In the genomic region with DNA sequence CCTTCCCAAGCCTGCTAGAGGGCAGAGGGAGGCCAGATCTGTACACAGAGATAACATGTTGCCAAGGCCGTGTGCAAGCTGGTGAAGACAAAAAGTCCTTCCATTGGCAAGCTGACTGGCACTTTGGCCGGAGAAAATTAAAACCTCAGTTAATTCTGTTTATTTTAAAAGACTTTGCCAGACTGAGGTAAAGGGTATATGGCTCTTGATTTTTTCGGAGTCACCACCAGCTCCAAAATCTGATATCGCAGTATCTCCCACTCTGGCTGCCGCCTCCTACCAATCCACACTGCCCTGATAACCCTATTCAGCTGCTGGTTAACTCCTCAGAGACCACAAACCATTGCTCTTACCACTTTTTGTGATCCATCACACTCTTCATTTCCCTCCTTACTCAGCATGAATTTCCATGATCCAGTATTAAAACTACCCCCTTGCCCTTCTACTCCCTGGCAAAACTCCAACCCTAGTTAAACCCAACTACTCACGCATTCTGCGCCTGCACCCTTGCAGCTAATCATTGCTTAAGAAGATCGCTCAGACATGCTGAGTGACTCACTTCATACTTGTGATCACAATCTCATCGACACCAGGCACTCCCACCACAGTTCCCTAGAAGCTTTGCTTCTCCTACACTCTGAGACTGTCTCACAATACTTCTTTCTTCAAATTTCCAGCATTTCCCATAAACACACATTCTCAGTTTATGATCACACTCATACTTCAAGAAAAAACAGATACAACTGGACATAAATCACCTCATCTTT, we compare ENCODE assay signal across 8 cellular contexts. TPM values are rescaled to one million over a fixed set of nuclear protein-coding genes. Genes with fewer than 3 reads are reported as not detected.
DNase-seq lines count a peak whose midpoint lies in the region; ATAC-seq, FAIRE-seq and TF ChIP-seq lines count a peak whose summit lies in the region.

No MANE protein-coding gene starts in this region.

- H4K20me1 ChIP-seq in HCT116 (ENCODE audit: insufficient read depth) (no peaks in the 10 kb centered on the region), keratinocyte (ENCODE audit: control insufficient read depth, extremely low read depth, insufficient read depth, low read length) (no peaks in the 10 kb centered on the region)

- CTCF ChIA-PET in HCT116 (lab: Charles Lee), result interaction anchor here (1.1 to 2.3 kb wide), 6 partner anchors 11 to 84 kb away, joined by 3 to 18 read pairs (median 6); partner anchors contain the start of gene PIK3C2B

- H3K9me3 Mint-ChIP-seq in brain, result no peaks in the 10 kb centered on the region

- peak overlapping the region; percentile 29 to 48 for H3K4me3 ChIP-seq in HCT116 (replicated peaks in 1 of 2; ENCODE audit: low read depth in 1 of 2, low read length in 2 of 2)
- peak overlapping the region; percentile 4 to 70 (median 63) for H3K4me3 ChIP-seq in keratinocyte (ENCODE audit: control insufficient read depth in 2 of 3, extremely low read depth in 1 of 3, insufficient read depth in 2 of 3, low read depth in 1 of 3, low read length in 3 of 3)

- H3K9me1 ChIP-seq in keratinocyte (ENCODE audit: control insufficient read depth, extremely low read depth, insufficient read depth, low read length), result no peaks in the 10 kb centered on the region

- intact Hi-C loops in HCT116 (cut with micrococcal nuclease), result no loop called here

- no peaks in the 10 kb centered on the region for H3K36me3 ChIP-seq in HCT116 (ENCODE audit: control insufficient read depth in 1 of 2, insufficient read depth in 2 of 2, low read length in 2 of 2)
- no peaks in the 10 kb centered on the region for H3K36me3 ChIP-seq in keratinocyte (ENCODE audit: control insufficient read depth in 2 of 2, extremely low read depth in 1 of 2, insufficient read depth in 2 of 2, low read length in 2 of 2)

- TSS peak; percentile 83 for BruUV-seq in HCT116 (replicated peaks; lab: Mats Ljungman, UMichigan)

- H3K9me3 ChIP-seq in HCT116 (ENCODE audit: control insufficient read depth in 1 of 2, insufficient read depth in 1 of 2, low read depth in 1 of 2, low read length in 2 of 2) (no peaks in the 10 kb centered on the region), keratinocyte (ENCODE audit: control insufficient read depth, low read depth, low read length) (no peaks in the 10 kb centered on the region)

- H2AFZ ChIP-seq in HCT116 (ENCODE audit: low read depth, low read length, poor library complexity, severe bottlenecking) (peak overlapping the region; percentile 40), keratinocyte (ENCODE audit: control insufficient read depth, low read length) (peak overlapping the region; percentile 47)

- H3K79me2 ChIP-seq in HCT116 (ENCODE audit: insufficient read depth, low read length) (no peaks in the 10 kb centered on the region), keratinocyte (ENCODE audit: control insufficient read depth, insufficient read depth, low read length) (no peaks in the 10 kb centered on the region)

- peak overlapping the region; percentile 61 for H3K9ac ChIP-seq in HCT116 (ENCODE audit: low read length)
- peak overlapping the region; percentile 94 for H3K9ac ChIP-seq in keratinocyte (ENCODE audit: control insufficient read depth, extremely low read depth, insufficient read depth, low read length)

- peak; percentile 98 for FAIRE-seq in keratinocyte (lab: Jason Lieb, UNC)

- ATAC-seq in HCT116, result peak; percentile 86
- ATAC-seq in GM19467 (IDR thresholded peaks at IDR 0.05; ENCODE audit: unreplicated experiment), result no peak
- no peak for ATAC-seq in GM18858 (IDR thresholded peaks at IDR 0.05; ENCODE audit: unreplicated experiment)
- no peak for ATAC-seq in HG02938 (IDR thresholded peaks at IDR 0.05; ENCODE audit: unreplicated experiment)

- H3K27ac ChIP-seq in HCT116 (ENCODE audit: low read depth, low read length), result peak overlapping the region; percentile 89
- H3K27ac ChIP-seq in keratinocyte (ENCODE audit: control insufficient read depth, insufficient read depth, low read length), result peak overlapping the region; percentile 100

- POLR2A ChIA-PET in HCT116 (lab: Charles Lee), result interaction anchor here (0.9 to 2.0 kb wide), 6 partner anchors 10 to 98 kb away, joined by 3 to 13 read pairs (median 4); partner anchors contain the start of genes MDM4 and PIK3C2B

- RAD21 ChIA-PET in HCT116 (lab: Charles Lee; ENCODE audit: low non-redundant PET in 1 of 2, low total read pairs in 2 of 2, uncharacterized antibody in 2 of 2, unreplicated experiment in 2 of 2), result no interaction called here

- TF ChIP-seq CTCF in HCT116 (IDR thresholded peaks at IDR 0.05 in 2 of 3, conservative IDR thresholded peaks at IDR 0.05 in 1 of 3; ENCODE audit: borderline replicate concordance in 1 of 3, insufficient read depth in 1 of 3, low read depth in 2 of 3, low read length in 2 of 3), result no peak
- TF ChIP-seq CTCF in brain (conservative IDR thresholded peaks at IDR 0.05), result no peak
- no peak for TF ChIP-seq CTCF in keratinocyte (optimal IDR thresholded peaks at IDR 0.05 in 1 of 3, IDR thresholded peaks at IDR 0.05 in 1 of 3, conservative IDR thresholded peaks at IDR 0.05 in 1 of 3; ENCODE audit: extremely low read depth in 1 of 3, insufficient read depth in 2 of 3, low read length in 3 of 3)

- H3K4me2 ChIP-seq in HCT116 (ENCODE audit: low read length) (peak overlapping the region; percentile 74), keratinocyte (ENCODE audit: control insufficient read depth, extremely low read depth, insufficient read depth, low read depth, low read length) (peak overlapping the region; percentile 100)

- TF ChIP-seq RAD21 in HCT116 (IDR thresholded peaks at IDR 0.05; ENCODE audit: low read depth), result no peak

- H3K27ac Mint-ChIP-seq in brain, result peak overlapping the region; percentile 68 to 95 (median 92)

- H3K4me1 ChIP-seq in HCT116 (ENCODE audit: control insufficient read depth in 1 of 2, insufficient read depth in 2 of 2, low read length in 2 of 2) (peaks cover 28 to 61% of the 10 kb centered on the region in 2 experiments), keratinocyte (ENCODE audit: control insufficient read depth, extremely low read depth, insufficient read depth, low read length) (peaks cover 30% of the 10 kb centered on the region)

- no peaks in the 10 kb centered on the region for H3K27me3 Mint-ChIP-seq in brain

- peak; percentile 32 for TF ChIP-seq POLR2A in HCT116 (IDR thresholded peaks at IDR 0.05; ENCODE audit: borderline replicate concordance, extremely low read depth, insufficient read depth, insufficient read length)

- H3K4me1 Mint-ChIP-seq in brain, result peaks cover 48% of the 10 kb centered on the region

- peaks cover 6% of the 10 kb centered on the region for H3K36me3 Mint-ChIP-seq in brain

- DNase-seq in HCT116 (ENCODE audit: low read depth, low spot score) (peak; percentile 83), RPMI7951 (ENCODE audit: low read depth) (peak; percentile 97), keratinocyte (ENCODE audit: low read depth, low spot score) (peak; percentile 96)
- DNase-seq in stimulated activated CD4-positive, alpha-beta T cell treated with anti-CD3 and anti-CD28 coated beads, Interleukin-1b, Interleukin-23, amount 100 ng/mL, for 48 hours, result peak; percentile 48

- H3K27me3 ChIP-seq in HCT116 (ENCODE audit: insufficient read depth, low read length), result no peaks in the 10 kb centered on the region
- H3K27me3 ChIP-seq in keratinocyte (ENCODE audit: control insufficient read depth, extremely low read depth, insufficient read depth, low read length), result no peaks in the 10 kb centered on the region

- no peaks in the 10 kb centered on the region for H3K9me2 ChIP-seq in HCT116 (ENCODE audit: insufficient read depth)

- peak overlapping the region; percentile 10 to 70 (median 52) for H3K4me3 Mint-ChIP-seq in brain

- dilution Hi-C loops in keratinocyte (cut with MboI; ENCODE audit: extremely low pct_ligation_motif_present, low sequenced_read_pairs), result no loop called here

TF ChIP-seq in HCT116, 20 proteins besides CTCF, POLR2A, EP300 and RAD21 (continues in another document):
- TF ChIP-seq ATF3 (IDR thresholded peaks at IDR 0.05) (no peak), MAX (IDR thresholded peaks at IDR 0.05) (no peak; the same call in 1 of the 2 replicates), ZNF274 (IDR thresholded peaks at IDR 0.05; ENCODE audit: low read depth, low read length) (no peak), POLR2AphosphoS5 (IDR thresholded peaks at IDR 0.05; ENCODE audit: low read depth, low read length) (peak; percentile 53), ELF1 (IDR thresholded peaks at IDR 0.05; ENCODE audit: borderline replicate concordance, low read depth) (no peak), SP1 (IDR thresholded peaks at IDR 0.05; ENCODE audit: low read depth) (peak; percentile 48)

RNA-seq across cellular contexts. Expression of gene PPP1R15B, which starts 5.8 kb away (rescaled TPM):
- 69.3 TPM for total RNA-seq in HCT116 (2021; ENCODE audit: unreplicated experiment)
- polyA plus RNA-seq in HCT116 (2012), result 22.4 and 25.6 TPM in 2 replicates
- total RNA-seq in RPMI7951 (2014; rRNA removed; shearing (Covaris generic)), result 18.3 and 21.7 TPM in 2 replicates
- polyA plus RNA-seq in brain (ENCODE audit: insufficient read depth, low read depth, low replicate concordance) (11.4 TPM), keratinocyte (13.7 to 22.8 TPM (median 19.1 TPM) in 3 replicates)
- 18.5 TPM for polyA plus RNA-seq in keratinocyte (2011; ENCODE audit: low read depth)
- 8.2 and 13.5 TPM in 2 replicates for polyA plus RNA-seq in keratinocyte (2011; cell fraction: cytosol; rRNA removed)
- polyA plus RNA-seq in keratinocyte (2011; cell fraction: nucleus; rRNA removed), result 29.7 and 36.0 TPM in 2 replicates
- 15.0 and 20.0 TPM in 2 replicates for polyA plus RNA-seq in keratinocyte (2012; ENCODE audit: low replicate concordance)
- polyA minus RNA-seq in keratinocyte, result 19.4 to 27.1 TPM (median 26.7 TPM) in 3 replicates
- 23.6 TPM for polyA minus RNA-seq in keratinocyte (2011; cell fraction: cytosol; rRNA and poly(A)+ RNA removed)
- 41.9 and 58.3 TPM in 2 replicates for polyA minus RNA-seq in keratinocyte (2011; cell fraction: nucleus; rRNA and poly(A)+ RNA removed)

RNA-seq across cellular contexts. Expression of gene PLEKHA6, which starts 57.7 kb away (rescaled TPM):
- total RNA-seq in HCT116 (2021; ENCODE audit: unreplicated experiment), result 13.1 TPM
- polyA plus RNA-seq in HCT116 (2012), result 8.6 and 9.1 TPM in 2 replicates
- 0.68 and 0.72 TPM in 2 replicates for total RNA-seq in RPMI7951 (2014; rRNA removed; shearing (Covaris generic))
- polyA plus RNA-seq in brain (ENCODE audit: insufficient read depth, low read depth, low replicate concordance) (27.8 TPM), keratinocyte (1.5 to 3.4 TPM (median 1.6 TPM) in 3 replicates)
- 0.95 TPM for polyA plus RNA-seq in keratinocyte (2011; ENCODE audit: low read depth)
- 1.6 and 1.9 TPM in 2 replicates for polyA plus RNA-seq in keratinocyte (2011; cell fraction: cytosol; rRNA removed)
- 5.2 and 5.4 TPM in 2 replicates for polyA plus RNA-seq in keratinocyte (2011; cell fraction: nucleus; rRNA removed)
- polyA plus RNA-seq in keratinocyte (2012; ENCODE audit: low replicate concordance), result 1.9 and 3.8 TPM in 2 replicates
- polyA minus RNA-seq in keratinocyte, result 1.4 to 6.6 TPM (median 1.9 TPM) in 3 replicates
- 0.96 TPM for polyA minus RNA-seq in keratinocyte (2011; cell fraction: cytosol; rRNA and poly(A)+ RNA removed)
- polyA minus RNA-seq in keratinocyte (2011; cell fraction: nucleus; rRNA and poly(A)+ RNA removed), result 3.3 and 4.1 TPM in 2 replicates
